3 cellular contexts compared by ENCODE assay signal in the genomic region with DNA sequence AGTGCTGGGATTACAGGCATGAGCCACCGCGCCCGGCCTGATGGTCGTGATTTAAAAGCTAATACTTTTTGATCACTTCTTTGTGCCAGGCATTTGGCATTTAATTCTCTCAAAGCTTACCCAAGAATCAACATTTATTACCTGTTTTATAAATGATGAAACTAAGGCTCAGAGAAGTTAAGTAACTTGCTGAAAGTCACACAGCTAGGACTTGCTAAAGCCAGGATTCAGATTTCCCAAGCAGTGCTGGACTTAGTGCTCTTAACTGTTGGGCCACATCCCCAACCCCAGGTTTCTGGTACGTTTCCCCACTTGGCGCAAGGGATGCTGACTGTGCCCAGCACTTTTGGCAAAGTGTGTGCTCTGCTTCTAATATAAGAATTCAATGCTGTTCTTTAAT.
TF ChIP-seq lines count a peak whose summit lies in the region.

No MANE protein-coding gene starts in this region.

TF ChIP-seq in A549, 52 proteins besides CTCF, POLR2A, EP300 and RAD21:
- TF ChIP-seq RFX5 (IDR thresholded peaks at IDR 0.05) (no peak), KDM1A (IDR thresholded peaks at IDR 0.05; ENCODE audit: low read depth) (no peak), ZFP36 (IDR thresholded peaks at IDR 0.05; ENCODE audit: borderline replicate concordance, partially characterized antibody) (peak; percentile 31)
- TF ChIP-seq, protein P1, sequence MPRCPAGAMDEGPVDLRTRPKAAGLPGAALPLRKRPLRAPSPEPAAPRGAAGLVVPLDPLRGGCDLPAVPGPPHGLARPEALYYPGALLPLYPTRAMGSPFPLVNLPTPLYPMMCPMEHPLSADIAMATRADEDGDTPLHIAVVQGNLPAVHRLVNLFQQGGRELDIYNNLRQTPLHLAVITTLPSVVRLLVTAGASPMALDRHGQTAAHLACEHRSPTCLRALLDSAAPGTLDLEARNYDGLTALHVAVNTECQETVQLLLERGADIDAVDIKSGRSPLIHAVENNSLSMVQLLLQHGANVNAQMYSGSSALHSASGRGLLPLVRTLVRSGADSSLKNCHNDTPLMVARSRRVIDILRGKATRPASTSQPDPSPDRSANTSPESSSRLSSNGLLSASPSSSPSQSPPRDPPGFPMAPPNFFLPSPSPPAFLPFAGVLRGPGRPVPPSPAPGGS (IDR thresholded peaks at IDR 0.05), result no peak
- TF ChIP-seq, protein P2, sequence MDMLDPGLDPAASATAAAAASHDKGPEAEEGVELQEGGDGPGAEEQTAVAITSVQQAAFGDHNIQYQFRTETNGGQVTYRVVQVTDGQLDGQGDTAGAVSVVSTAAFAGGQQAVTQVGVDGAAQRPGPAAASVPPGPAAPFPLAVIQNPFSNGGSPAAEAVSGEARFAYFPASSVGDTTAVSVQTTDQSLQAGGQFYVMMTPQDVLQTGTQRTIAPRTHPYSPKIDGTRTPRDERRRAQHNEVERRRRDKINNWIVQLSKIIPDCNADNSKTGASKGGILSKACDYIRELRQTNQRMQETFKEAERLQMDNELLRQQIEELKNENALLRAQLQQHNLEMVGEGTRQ (IDR thresholded peaks at IDR 0.05), result no peak

TF ChIP-seq in K562, 482 proteins besides CTCF, POLR2A, EP300 and RAD21 (continues in another document):
- TF ChIP-seq EZH2 (IDR thresholded peaks at IDR 0.05; ENCODE audit: borderline replicate concordance, low read depth, low read length) (no peak), IRF2 (CRISPR knock-in tag; IDR thresholded peaks at IDR 0.05) (no peak), GTF2F1 (IDR thresholded peaks at IDR 0.05; ENCODE audit: low read depth, low read length) (no peak), FOXK2 (conservative IDR thresholded peaks at IDR 0.05 in 1 of 2, IDR thresholded peaks at IDR 0.05 in 1 of 2; ENCODE audit: low read depth in 2 of 2) (no peak), NFIX (CRISPR knock-in tag; IDR thresholded peaks at IDR 0.05; ENCODE audit: low read depth) (no peak), KLF6 (CRISPR knock-in tag; IDR thresholded peaks at IDR 0.05; ENCODE audit: borderline replicate concordance) (no peak), KDM1A (IDR thresholded peaks at IDR 0.05) (peak; percentile 27 to 38; a peak in 1 of 4 replicates), BCOR (IDR thresholded peaks at IDR 0.05) (peak; percentile 83), RBM25 (IDR thresholded peaks at IDR 0.05; ENCODE audit: low read depth, low read length, severe bottlenecking) (peak; percentile 95), HEY1 (CRISPR knock-in tag; IDR thresholded peaks at IDR 0.05; ENCODE audit: borderline replicate concordance) (no peak), HDAC3 (IDR thresholded peaks at IDR 0.05; ENCODE audit: borderline replicate concordance, partially characterized antibody) (no peak), CBFA2T2 (conservative IDR thresholded peaks at IDR 0.05) (no peak), ZNF253 (CRISPR knock-in tag; conservative IDR thresholded peaks at IDR 0.05) (no peak), GTF2E2 (tag; IDR thresholded peaks at IDR 0.05) (no peak), BRCA1 (IDR thresholded peaks at IDR 0.05) (no peak), BRCA1 (CRISPR knock-in tag; IDR thresholded peaks at IDR 0.05) (no peak), DMBX1 (CRISPR knock-in tag; IDR thresholded peaks at IDR 0.05; ENCODE audit: borderline replicate concordance) (no peak), YBX1 (IDR thresholded peaks at IDR 0.05) (no peak), BDP1 (IDR thresholded peaks at IDR 0.05; ENCODE audit: insufficient read depth, insufficient read length) (no peak)
- TF ChIP-seq, protein P3, sequence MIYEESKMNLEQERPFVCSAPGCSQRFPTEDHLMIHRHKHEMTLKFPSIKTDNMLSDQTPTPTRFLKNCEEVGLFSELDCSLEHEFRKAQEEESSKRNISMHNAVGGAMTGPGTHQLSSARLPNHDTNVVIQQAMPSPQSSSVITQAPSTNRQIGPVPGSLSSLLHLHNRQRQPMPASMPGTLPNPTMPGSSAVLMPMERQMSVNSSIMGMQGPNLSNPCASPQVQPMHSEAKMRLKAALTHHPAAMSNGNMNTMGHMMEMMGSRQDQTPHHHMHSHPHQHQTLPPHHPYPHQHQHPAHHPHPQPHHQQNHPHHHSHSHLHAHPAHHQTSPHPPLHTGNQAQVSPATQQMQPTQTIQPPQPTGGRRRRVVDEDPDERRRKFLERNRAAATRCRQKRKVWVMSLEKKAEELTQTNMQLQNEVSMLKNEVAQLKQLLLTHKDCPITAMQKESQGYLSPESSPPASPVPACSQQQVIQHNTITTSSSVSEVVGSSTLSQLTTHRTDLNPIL (CRISPR knock-in tag; IDR thresholded peaks at IDR 0.05), result no peak
- TF ChIP-seq, protein P4, sequence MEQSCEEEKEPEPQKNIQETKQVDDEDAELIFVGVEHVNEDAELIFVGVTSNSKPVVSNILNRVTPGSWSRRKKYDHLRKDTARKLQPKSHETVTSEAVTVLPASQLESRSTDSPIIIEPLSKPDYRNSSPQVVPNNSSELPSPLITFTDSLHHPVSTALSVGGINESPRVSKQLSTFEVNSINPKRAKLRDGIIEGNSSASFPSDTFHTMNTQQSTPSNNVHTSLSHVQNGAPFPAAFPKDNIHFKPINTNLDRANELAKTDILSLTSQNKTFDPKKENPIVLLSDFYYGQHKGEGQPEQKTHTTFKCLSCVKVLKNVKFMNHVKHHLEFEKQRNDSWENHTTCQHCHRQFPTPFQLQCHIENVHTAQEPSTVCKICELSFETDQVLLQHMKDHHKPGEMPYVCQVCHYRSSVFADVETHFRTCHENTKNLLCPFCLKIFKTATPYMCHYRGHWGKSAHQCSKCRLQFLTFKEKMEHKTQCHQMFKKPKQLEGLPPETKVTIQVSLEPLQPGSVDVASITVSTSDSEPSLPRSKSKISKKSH (CRISPR knock-in tag; IDR thresholded peaks at IDR 0.05), result no peak
- TF ChIP-seq, protein P5, sequence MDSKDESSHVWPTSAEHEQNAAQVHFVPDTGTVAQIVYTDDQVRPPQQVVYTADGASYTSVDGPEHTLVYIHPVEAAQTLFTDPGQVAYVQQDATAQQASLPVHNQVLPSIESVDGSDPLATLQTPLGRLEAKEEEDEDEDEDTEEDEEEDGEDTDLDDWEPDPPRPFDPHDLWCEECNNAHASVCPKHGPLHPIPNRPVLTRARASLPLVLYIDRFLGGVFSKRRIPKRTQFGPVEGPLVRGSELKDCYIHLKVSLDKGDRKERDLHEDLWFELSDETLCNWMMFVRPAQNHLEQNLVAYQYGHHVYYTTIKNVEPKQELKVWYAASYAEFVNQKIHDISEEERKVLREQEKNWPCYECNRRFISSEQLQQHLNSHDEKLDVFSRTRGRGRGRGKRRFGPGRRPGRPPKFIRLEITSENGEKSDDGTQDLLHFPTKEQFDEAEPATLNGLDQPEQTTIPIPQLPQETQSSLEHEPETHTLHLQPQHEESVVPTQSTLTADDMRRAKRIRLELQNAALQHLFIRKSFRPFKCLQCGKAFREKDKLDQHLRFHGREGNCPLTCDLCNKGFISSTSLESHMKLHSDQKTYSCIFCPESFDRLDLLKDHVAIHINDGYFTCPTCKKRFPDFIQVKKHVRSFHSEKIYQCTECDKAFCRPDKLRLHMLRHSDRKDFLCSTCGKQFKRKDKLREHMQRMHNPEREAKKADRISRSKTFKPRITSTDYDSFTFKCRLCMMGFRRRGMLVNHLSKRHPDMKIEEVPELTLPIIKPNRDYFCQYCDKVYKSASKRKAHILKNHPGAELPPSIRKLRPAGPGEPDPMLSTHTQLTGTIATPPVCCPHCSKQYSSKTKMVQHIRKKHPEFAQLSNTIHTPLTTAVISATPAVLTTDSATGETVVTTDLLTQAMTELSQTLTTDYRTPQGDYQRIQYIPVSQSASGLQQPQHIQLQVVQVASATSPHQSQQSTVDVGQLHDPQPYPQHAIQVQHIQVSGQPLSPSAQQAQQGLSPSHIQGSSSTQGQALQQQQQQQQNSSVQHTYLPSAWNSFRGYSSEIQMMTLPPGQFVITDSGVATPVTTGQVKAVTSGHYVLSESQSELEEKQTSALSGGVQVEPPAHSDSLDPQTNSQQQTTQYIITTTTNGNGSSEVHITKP (IDR thresholded peaks at IDR 0.05; ENCODE audit: partially characterized antibody), result no peak

TF ChIP-seq in GM12891, 5 proteins besides CTCF, POLR2A, EP300 and RAD21:
- TF ChIP-seq POLR2AphosphoS5 (IDR thresholded peaks at IDR 0.05; ENCODE audit: low read depth, low read length) (no peak), PAX5 (IDR thresholded peaks at IDR 0.05; ENCODE audit: insufficient read depth, low read length, severe bottlenecking) (no peak), POU2F2 (IDR thresholded peaks at IDR 0.05; ENCODE audit: low read depth, low read length) (no peak), TAF1 (IDR thresholded peaks at IDR 0.05; ENCODE audit: low read depth, low read length) (no peak), SPI1 (IDR thresholded peaks at IDR 0.05; ENCODE audit: low read depth, low read length) (no peak)
